ENCODE assay signal across 17 cellular contexts in genomic region chr6:37556884-37557644, GRCh38. TPM values are rescaled to one million over a fixed set of nuclear protein-coding genes. Genes with fewer than 3 reads are reported as not detected.
DNase-seq lines count a peak whose midpoint lies in the region; ATAC-seq, FAIRE-seq and TF ChIP-seq lines count a peak whose summit lies in the region.
"Had no signal": no experiment of that assay in that cellular context is flagged by ENCODE, and none has a peak within 500 bp of the region (broad histone marks: within the 10 kb centered on the region; RNA-seq: fewer than 3 reads in every experiment).

No MANE protein-coding gene starts in this region.

- H3K4me1 ChIP-seq in BLaER1 (peaks cover 100% of the 10 kb centered on the region), upper lobe of right lung (peaks cover under 1% of the 10 kb centered on the region)
- H3K4me1 ChIP-seq: psoas muscle, vagina had no signal

- no peak for DNase-seq in GM19239 (ENCODE audit: insufficient read length, low spot score)
- DNase-seq in HK-2 (ENCODE audit: unreplicated experiment) = peak; percentile 49
- peak; percentile 68 for DNase-seq in glomerular visceral epithelial cell (ENCODE audit: extremely low spot score)
- no peak for DNase-seq in anterior cingulate cortex (lab: John Stamatoyannopoulos, UW)
- no peak for DNase-seq in stimulated activated CD4-positive, alpha-beta T cell treated with anti-CD3 and anti-CD28 coated beads, Interleukin-4, amount 100 ng/mL, for 1 hour
- DNase-seq in upper lobe of right lung = no peak
- no peak for DNase-seq in iPS-NIHi7 (ENCODE audit: extremely low spot score)
- DNase-seq: activated CD4-positive, alpha-beta T cell treated with anti-CD3 and anti-CD28 coated beads, Interleukin-2, amount 50 U/mL, for 48 hours; activated gamma-delta T cell treated with Interleukin-2 at 50 U/mL for 16 hours; brain microvascular endothelial cell; MM.1S; mucosa of descending colon; NCI-H2171 treated with DMSO at 0.1 percent for 48 hours; psoas muscle; T1000 had no signal

- H3K27ac ChIP-seq in BLaER1 (peak overlapping the region; percentile 73), upper lobe of right lung (no peak overlapping the region)
- H3K27ac ChIP-seq: brain microvascular endothelial cell, psoas muscle, vagina had no signal

- H3K4me3 ChIP-seq in BLaER1 (peak overlapping the region; percentile 22), upper lobe of right lung (no peak overlapping the region)
- H3K4me3 ChIP-seq: mucosa of descending colon, psoas muscle, vagina had no signal

- H3K9ac ChIP-seq in BLaER1 = peak overlapping the region; percentile 56; the same call in 1 of the 2 replicates

- no peak for TF ChIP-seq CTCF in upper lobe of right lung (IDR thresholded peaks at IDR 0.05)

- FAIRE-seq in GM19239 (lab: Jason Lieb, UNC) = peak; percentile 91

- no peaks in the 10 kb centered on the region for H4K20me1 ChIP-seq in BLaER1

- intact Hi-C loops in upper lobe of right lung (cut with DNase I) = no loop called here

- H3K36me3 ChIP-seq in BLaER1 = no peaks in the 10 kb centered on the region
- H3K36me3 ChIP-seq in upper lobe of right lung = no peaks in the 10 kb centered on the region
- H3K36me3 ChIP-seq: brain microvascular endothelial cell, vagina had no signal

- H3K27me3 ChIP-seq in BLaER1 (no peaks in the 10 kb centered on the region), upper lobe of right lung (peaks cover 9% of the 10 kb centered on the region)
- H3K27me3 ChIP-seq: brain microvascular endothelial cell, vagina had no signal

- H3K4me2 ChIP-seq in BLaER1 = peak overlapping the region; percentile 87

- ATAC-seq in upper lobe of right lung = no peak
- ATAC-seq: mucosa of descending colon, psoas muscle had no signal

- H3K9me3 ChIP-seq in BLaER1 (no peaks in the 10 kb centered on the region), upper lobe of right lung (no peaks in the 10 kb centered on the region)
- H3K9me3 ChIP-seq: mucosa of descending colon, psoas muscle, vagina had no signal

RNA-seq across cellular contexts. Expression of gene CCDC167, which starts 57.4 kb away (rescaled TPM):
- total RNA-seq in upper lobe of right lung = 12.9 TPM

Comparison
In these comparisons a context has a peak if more than half of its experiments do, and no peak if none do; other contexts are left out.
1. DNase-seq: peak in HK-2 (single experiment) and glomerular visceral epithelial cell (single experiment); none in GM19239 (single experiment), anterior cingulate cortex (0 of 58), stimulated activated CD4-positive, alpha-beta T cell treated with anti-CD3 and anti-CD28 coated beads, Interleukin-4, amount 100 ng/mL, for 1 hour (single experiment), upper lobe of right lung (single experiment) and iPS-NIHi7 (single experiment).